Comparison of ENCODE assay signal across 11 cellular contexts in genomic region chr6:139133272-139133671, GRCh38. TPM values are rescaled to one million over a fixed set of nuclear protein-coding genes. Genes with fewer than 3 reads are reported as not detected.
A peak's percentile ranks its signal among the peaks of the same experiment; 100 is the strongest.
DNase-seq lines count a peak whose midpoint lies in the region; ATAC-seq, FAIRE-seq and TF ChIP-seq lines count a peak whose summit lies in the region.
"Had no signal": no experiment of that assay in that cellular context is flagged by ENCODE, and none has a peak within 500 bp of the region (broad histone marks: within the 10 kb centered on the region; RNA-seq: fewer than 3 reads in every experiment).

No MANE protein-coding gene starts in this region.

- H2BK5ac ChIP-seq in mesendoderm (ENCODE audit: low read length) = no peak overlapping the region

- ATAC-seq in T-cell (replicated peaks in 1 of 4) = no peak

- dilution Hi-C loops in keratinocyte (cut with MboI; ENCODE audit: extremely low pct_ligation_motif_present, low sequenced_read_pairs) = no loop called here

- peak overlapping the region; percentile 15 to 73 (median 34) for H3K4me3 ChIP-seq in keratinocyte (ENCODE audit: control insufficient read depth in 2 of 3, extremely low read depth in 1 of 3, insufficient read depth in 2 of 3, low read depth in 1 of 3, low read length in 3 of 3)
- H3K4me3 ChIP-seq in tibial nerve = peak overlapping the region in 2 of 4 donors; percentile 5 to 22
- H3K4me3 ChIP-seq in mesendoderm (ENCODE audit: low read length) = no peak overlapping the region

- CTCF ChIA-PET in activated naive CD4-positive, alpha-beta T cell treated with anti-CD3 and anti-CD28 coated beads, Interleukin-2, amount 10 ng/mL, durations not matched to agents 7 days and 5 days (lab: Charles Lee) = interaction anchor here (1.0 to 3.1 kb wide), 6 partner anchors 8 to 241 kb away, joined by 3 to 14 read pairs (median 8); partner anchors contain the start of gene CITED2
- CTCF ChIA-PET in T-cell (lab: Charles Lee) = interaction anchor here (0.6 to 2.9 kb wide), 6 partner anchors 8 to 237 kb away, joined by 3 to 11 read pairs (median 8); no protein-coding TSS in a partner anchor

- H3K56ac ChIP-seq in mesendoderm (ENCODE audit: low read length) = no peak overlapping the region

- POLR2A ChIA-PET in T-cell (lab: Charles Lee) = interaction anchor here (0.6 to 1.9 kb wide), 5 partner anchors 8 to 241 kb away, joined by 3 to 19 read pairs (median 4); partner anchors contain the start of gene CITED2 (in 1 of the 2)

- no peak overlapping the region for H3K4me3 Mint-ChIP-seq in activated naive CD4-positive, alpha-beta T cell treated with anti-CD3 and anti-CD28 coated beads, Interleukin-2, amount 10 ng/mL, durations not matched to agents 7 days and 5 days
- peak overlapping the region; percentile 11 to 83 (median 34) for H3K4me3 Mint-ChIP-seq in T-cell

- no peak overlapping the region for H3K4ac ChIP-seq in mesendoderm (ENCODE audit: low read depth, low read length)

- H3K36me3 ChIP-seq in keratinocyte (ENCODE audit: control insufficient read depth in 2 of 2, extremely low read depth in 1 of 2, insufficient read depth in 2 of 2, low read length in 2 of 2) (peaks cover 0 to 3% of the 10 kb centered on the region in 2 experiments), tibial nerve (no peaks in the 10 kb centered on the region), mesendoderm (ENCODE audit: control insufficient read depth, insufficient read depth, low read length) (no peaks in the 10 kb centered on the region)
- H3K36me3 ChIP-seq: BE2C had no signal

- H3K27ac ChIP-seq in keratinocyte (ENCODE audit: control insufficient read depth, insufficient read depth, low read length) (peak overlapping the region; percentile 32), tibial nerve (peak overlapping the region in 3 of 4 donors; percentile 96 to 98 (median 97)), mesendoderm (ENCODE audit: low read depth, low read length) (no peak overlapping the region)
- H3K27ac ChIP-seq: VCaP had no signal

- H2AK5ac ChIP-seq in mesendoderm (ENCODE audit: low read length) = no peak overlapping the region

- no peak overlapping the region for H4K5ac ChIP-seq in mesendoderm (ENCODE audit: low read length)

- peaks cover 58% of the 10 kb centered on the region for H3K4me1 Mint-ChIP-seq in activated naive CD4-positive, alpha-beta T cell treated with anti-CD3 and anti-CD28 coated beads, Interleukin-2, amount 10 ng/mL, durations not matched to agents 7 days and 5 days
- peaks cover 55 to 73% (median 69%) of the 10 kb centered on the region in 3 donors for H3K4me1 Mint-ChIP-seq in T-cell

- H3K27ac Mint-ChIP-seq in activated naive CD4-positive, alpha-beta T cell treated with anti-CD3 and anti-CD28 coated beads, Interleukin-2, amount 10 ng/mL, durations not matched to agents 7 days and 5 days = peak overlapping the region; percentile 8
- peak overlapping the region; percentile 86 to 93 for H3K27ac Mint-ChIP-seq in T-cell

- TF ChIP-seq EP300 in tibial nerve (IDR thresholded peaks at IDR 0.05) = no peak

- DNase-seq in activated naive CD4-positive, alpha-beta T cell treated with anti-CD3 and anti-CD28 coated beads, Interleukin-2, amount 10 ng/mL, durations not matched to agents 7 days and 5 days = no peak
- no peak for DNase-seq in activated naive CD4-positive, alpha-beta T cell (lab: John Stamatoyannopoulos, UW)
- no peak for DNase-seq in T-cell
- DNase-seq in keratinocyte (ENCODE audit: low read depth, low spot score) = no peak
- DNase-seq in tibial nerve (ENCODE audit: low spot score in 2 of 2) = no peak
- no peak for DNase-seq in ureter (ENCODE audit: low spot score)
- DNase-seq in mesendoderm = no peak
- DNase-seq in NCI-H446 treated with DMSO at 0.1 percent for 48 hours (lab: John Stamatoyannopoulos, UW) = no peak
- DNase-seq: BE2C, Kasumi-1 had no signal

- H4K8ac ChIP-seq in mesendoderm (ENCODE audit: low read depth, low read length) = no peak overlapping the region

- H3K4me1 ChIP-seq in keratinocyte (ENCODE audit: control insufficient read depth, extremely low read depth, insufficient read depth, low read length) (peaks cover 22% of the 10 kb centered on the region), tibial nerve (peaks cover 0 to 46% (median 19%) of the 10 kb centered on the region in 4 donors), mesendoderm (ENCODE audit: control insufficient read depth, low read depth, low read length) (no peaks in the 10 kb centered on the region)
- H3K4me1 ChIP-seq: BE2C had no signal

- no peaks in the 10 kb centered on the region for H3K27me3 Mint-ChIP-seq in activated naive CD4-positive, alpha-beta T cell treated with anti-CD3 and anti-CD28 coated beads, Interleukin-2, amount 10 ng/mL, durations not matched to agents 7 days and 5 days
- H3K27me3 Mint-ChIP-seq in T-cell = no peaks in the 10 kb centered on the region

- H3K9me3 ChIP-seq in keratinocyte (ENCODE audit: control insufficient read depth, low read depth, low read length) (no peaks in the 10 kb centered on the region), tibial nerve (no peaks in the 10 kb centered on the region)
- H3K9me3 ChIP-seq: BE2C had no signal

- H3K9me3 Mint-ChIP-seq in activated naive CD4-positive, alpha-beta T cell treated with anti-CD3 and anti-CD28 coated beads, Interleukin-2, amount 10 ng/mL, durations not matched to agents 7 days and 5 days = no peaks in the 10 kb centered on the region
- H3K9me3 Mint-ChIP-seq in T-cell = no peaks in the 10 kb centered on the region

- H3K18ac ChIP-seq in mesendoderm (ENCODE audit: low read length) = no peak overlapping the region

- peak overlapping the region; percentile 75 for H2AFZ ChIP-seq in keratinocyte (ENCODE audit: control insufficient read depth, low read length)

- H3K23ac ChIP-seq in mesendoderm (ENCODE audit: low read length) = no peak overlapping the region

- no peaks in the 10 kb centered on the region for H3K79me1 ChIP-seq in mesendoderm (ENCODE audit: low read length)

- peaks cover 11% of the 10 kb centered on the region for H3K79me2 ChIP-seq in keratinocyte (ENCODE audit: control insufficient read depth, insufficient read depth, low read length)
- H3K79me2 ChIP-seq in mesendoderm (ENCODE audit: control insufficient read depth, insufficient read depth, low read length) = no peaks in the 10 kb centered on the region

- H3K9me1 ChIP-seq in keratinocyte (ENCODE audit: control insufficient read depth, extremely low read depth, insufficient read depth, low read length) = no peaks in the 10 kb centered on the region

- H3K27me3 ChIP-seq in keratinocyte (ENCODE audit: control insufficient read depth, extremely low read depth, insufficient read depth, low read length) (no peaks in the 10 kb centered on the region), tibial nerve (no peaks in the 10 kb centered on the region), mesendoderm (ENCODE audit: insufficient read depth, low read length, poor library complexity) (no peaks in the 10 kb centered on the region)

- no peak for TF ChIP-seq POLR2A in tibial nerve (IDR thresholded peaks at IDR 0.05)

- no peak overlapping the region for H2BK15ac ChIP-seq in mesendoderm (replicated peaks; ENCODE audit: low read depth)

- H3K4me2 ChIP-seq in keratinocyte (ENCODE audit: control insufficient read depth, extremely low read depth, insufficient read depth, low read depth, low read length) (peak overlapping the region; percentile 82), mesendoderm (ENCODE audit: low read length) (no peak overlapping the region)

- TF ChIP-seq CTCF in keratinocyte (optimal IDR thresholded peaks at IDR 0.05 in 1 of 3, IDR thresholded peaks at IDR 0.05 in 1 of 3, conservative IDR thresholded peaks at IDR 0.05 in 1 of 3; ENCODE audit: extremely low read depth in 1 of 3, insufficient read depth in 2 of 3, low read length in 3 of 3) (peak in 1 of 3 experiments; percentile 3), tibial nerve (IDR thresholded peaks at IDR 0.05) (no peak)

- H4K20me1 ChIP-seq in keratinocyte (ENCODE audit: control insufficient read depth, extremely low read depth, insufficient read depth, low read length) = no peaks in the 10 kb centered on the region

- WGBS in tibial nerve, 2 donors = 60% methylated on average over 8 of the region's 8 CpGs
- WGBS in mesendoderm (ENCODE audit: extremely low coverage, insufficient coverage, low lambda C conversion rate) = no CpG with 5 or more reads among the region's 8 CpGs

- peak; percentile 94 for FAIRE-seq in keratinocyte (lab: Jason Lieb, UNC)

- H3K36me3 Mint-ChIP-seq in activated naive CD4-positive, alpha-beta T cell treated with anti-CD3 and anti-CD28 coated beads, Interleukin-2, amount 10 ng/mL, durations not matched to agents 7 days and 5 days = peaks cover 26% of the 10 kb centered on the region
- H3K36me3 Mint-ChIP-seq in T-cell = peaks cover 20% of the 10 kb centered on the region

- H3K9ac ChIP-seq in keratinocyte (ENCODE audit: control insufficient read depth, extremely low read depth, insufficient read depth, low read length) (peak overlapping the region; percentile 40), mesendoderm (ENCODE audit: low read length) (no peak overlapping the region)

- H2BK120ac ChIP-seq in mesendoderm (ENCODE audit: low read depth, low read length) = no peak overlapping the region

RNA-seq across cellular contexts. Expression of gene HECA, which starts 1.6 kb away (rescaled TPM):
- total RNA-seq in T-cell = 100 to 1,000 TPM; 125 to 137 (median 131) TPM
- 7.7 to 12.3 TPM (median 9.2 TPM) in 3 replicates for polyA plus RNA-seq in keratinocyte
- 15.9 TPM for polyA plus RNA-seq in keratinocyte (2011; ENCODE audit: low read depth)
- polyA plus RNA-seq in keratinocyte (2011; cell fraction: cytosol; rRNA removed) = 8.4 and 11.9 TPM in 2 replicates
- 8.1 and 11.3 TPM in 2 replicates for polyA plus RNA-seq in keratinocyte (2011; cell fraction: nucleus; rRNA removed)
- 7.6 and 24.8 TPM in 2 replicates for polyA plus RNA-seq in keratinocyte (2012; ENCODE audit: low replicate concordance)
- polyA minus RNA-seq in keratinocyte = 7.8 to 18.1 TPM (median 16.3 TPM) in 3 replicates
- polyA minus RNA-seq in keratinocyte (2011; cell fraction: cytosol; rRNA and poly(A)+ RNA removed) = 16.5 TPM
- polyA minus RNA-seq in keratinocyte (2011; cell fraction: nucleus; rRNA and poly(A)+ RNA removed) = 9.0 and 13.6 TPM in 2 replicates
- total RNA-seq in tibial nerve = 10 to 100 TPM; 31.9 to 39.3 (median 35.7) TPM
- 26.1 TPM for total RNA-seq in ureter
- polyA plus RNA-seq in mesendoderm (2013, experiment 1 of 2) = 3.0 TPM
- 3.0 TPM for polyA plus RNA-seq in mesendoderm (2013, experiment 2 of 2)
